Comparison of ENCODE assay signal across 1 cellular context in the genomic region with DNA sequence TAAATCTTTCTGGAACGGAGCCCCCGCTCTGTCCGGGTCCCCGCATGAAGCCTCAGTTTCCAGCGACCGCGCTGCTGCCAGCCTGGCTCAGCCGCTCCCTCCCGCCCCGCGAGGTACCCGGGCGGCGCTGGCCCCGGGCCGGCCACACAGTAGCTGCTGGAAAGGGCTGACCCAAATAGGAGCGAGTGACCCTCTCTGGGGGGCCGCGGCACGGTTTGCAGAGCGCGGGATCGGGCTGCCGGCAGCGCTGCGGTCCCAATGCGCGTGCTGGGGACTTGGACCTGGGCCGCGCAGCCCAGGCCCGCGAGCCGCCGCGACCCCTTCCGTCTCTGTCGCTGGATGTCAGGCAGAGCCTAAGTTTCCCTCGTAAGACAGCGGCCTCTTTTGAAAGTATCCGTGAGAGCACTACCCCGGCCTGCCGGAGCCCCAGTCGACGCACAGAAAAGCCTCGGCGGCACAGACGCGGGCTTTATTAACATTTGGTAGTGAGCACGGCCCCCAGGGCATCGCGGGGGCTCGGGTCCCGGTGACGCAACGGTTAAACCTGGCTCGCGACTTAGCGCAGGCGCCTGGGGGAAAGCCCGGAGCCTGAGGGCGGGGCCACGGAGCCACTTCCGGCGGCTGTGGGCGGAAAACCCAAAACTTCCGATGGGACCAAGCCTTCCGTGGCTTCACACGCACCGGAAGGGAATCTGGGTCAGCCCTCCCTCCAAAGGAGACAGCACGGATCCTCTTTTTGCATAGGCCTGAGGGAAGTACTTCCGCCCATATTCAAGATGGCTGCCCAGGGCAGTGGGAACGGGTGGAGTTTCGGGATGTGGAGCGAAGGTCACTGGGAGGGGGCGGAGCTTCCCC.
A peak's percentile ranks its signal among the peaks of the same experiment; 100 is the strongest.
TF ChIP-seq lines count a peak whose summit lies in the region.

No MANE protein-coding gene starts in this region.

TF ChIP-seq in K562, 482 proteins besides CTCF, POLR2A, EP300 and RAD21 (continued from another document):
- TF ChIP-seq, protein P1, sequence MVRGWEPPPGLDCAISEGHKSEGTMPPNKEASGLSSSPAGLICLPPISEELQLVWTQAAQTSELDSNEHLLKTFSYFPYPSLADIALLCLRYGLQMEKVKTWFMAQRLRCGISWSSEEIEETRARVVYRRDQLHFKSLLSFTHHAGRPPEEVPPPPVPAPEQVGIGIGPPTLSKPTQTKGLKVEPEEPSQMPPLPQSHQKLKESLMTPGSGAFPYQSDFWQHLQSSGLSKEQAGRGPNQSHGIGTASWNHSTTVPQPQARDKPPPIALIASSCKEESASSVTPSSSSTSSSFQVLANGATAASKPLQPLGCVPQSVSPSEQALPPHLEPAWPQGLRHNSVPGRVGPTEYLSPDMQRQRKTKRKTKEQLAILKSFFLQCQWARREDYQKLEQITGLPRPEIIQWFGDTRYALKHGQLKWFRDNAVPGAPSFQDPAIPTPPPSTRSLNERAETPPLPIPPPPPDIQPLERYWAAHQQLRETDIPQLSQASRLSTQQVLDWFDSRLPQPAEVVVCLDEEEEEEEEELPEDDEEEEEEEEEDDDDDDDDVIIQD (CRISPR knock-in tag; IDR thresholded peaks at IDR 0.05): no peak
- TF ChIP-seq LARP7 (IDR thresholded peaks at IDR 0.05) (no peak), ZNF561 (CRISPR knock-in tag; conservative IDR thresholded peaks at IDR 0.05) (peak; percentile 76; the same call in 1 of the 2 replicates), FOXJ3 (CRISPR knock-in tag; IDR thresholded peaks at IDR 0.05) (no peak), SOX6 (IDR thresholded peaks at IDR 0.05) (0 out of 2 replicates have a peak, but pooled peaks have one; percentile 4), FOXK1 (CRISPR knock-in tag; IDR thresholded peaks at IDR 0.05; ENCODE audit: borderline replicate concordance) (peak; percentile 22; the same call in 1 of the 2 replicates), POLR2G (IDR thresholded peaks at IDR 0.05; ENCODE audit: low read depth, low read length) (peak; percentile 91), SNRNP70 (optimal IDR thresholded peaks at IDR 0.05; ENCODE audit: low read depth, low read length) (no peak), ZNF324 (CRISPR knock-in tag; IDR thresholded peaks at IDR 0.05) (no peak; the same call in 1 of the 2 replicates), ZFP36 (IDR thresholded peaks at IDR 0.05; ENCODE audit: low read depth, low read length, partially characterized antibody) (no peak), ZNF444 (CRISPR knock-in tag; IDR thresholded peaks at IDR 0.05) (no peak; the same call in 1 of the 2 replicates), ILK (tag; IDR thresholded peaks at IDR 0.05; ENCODE audit: borderline replicate concordance, low read depth) (no peak), ZNF583 (CRISPR knock-in tag; IDR thresholded peaks at IDR 0.05) (peak; percentile 44; the same call in 1 of the 2 replicates), MCM5 (IDR thresholded peaks at IDR 0.05; ENCODE audit: low read depth) (no peak), MXI1 (IDR thresholded peaks at IDR 0.05; ENCODE audit: low read depth, low read length) (peak; percentile 30; the same call in 1 of the 2 replicates), ZNF133 (CRISPR knock-in tag; IDR thresholded peaks at IDR 0.05) (0 out of 2 replicates have a peak, but pooled peaks have one; percentile 47), NRF1 (conservative IDR thresholded peaks at IDR 0.05 in 1 of 2, IDR thresholded peaks at IDR 0.05 in 1 of 2) (peak; percentile 95 to 96), HNRNPUL1 (IDR thresholded peaks at IDR 0.05; ENCODE audit: low read length) (no peak), MTA3 (IDR thresholded peaks at IDR 0.05; ENCODE audit: borderline replicate concordance) (peak; percentile 82), MAFF (IDR thresholded peaks at IDR 0.05; ENCODE audit: low read length) (0 out of 2 replicates have a peak, but pooled peaks have one; percentile 8), TEAD2 (tag; IDR thresholded peaks at IDR 0.05) (no peak), WHSC1 (IDR thresholded peaks at IDR 0.05; ENCODE audit: low read length) (no peak), KLF16 (IDR thresholded peaks at IDR 0.05) (no peak)
- TF ChIP-seq, protein P2, sequence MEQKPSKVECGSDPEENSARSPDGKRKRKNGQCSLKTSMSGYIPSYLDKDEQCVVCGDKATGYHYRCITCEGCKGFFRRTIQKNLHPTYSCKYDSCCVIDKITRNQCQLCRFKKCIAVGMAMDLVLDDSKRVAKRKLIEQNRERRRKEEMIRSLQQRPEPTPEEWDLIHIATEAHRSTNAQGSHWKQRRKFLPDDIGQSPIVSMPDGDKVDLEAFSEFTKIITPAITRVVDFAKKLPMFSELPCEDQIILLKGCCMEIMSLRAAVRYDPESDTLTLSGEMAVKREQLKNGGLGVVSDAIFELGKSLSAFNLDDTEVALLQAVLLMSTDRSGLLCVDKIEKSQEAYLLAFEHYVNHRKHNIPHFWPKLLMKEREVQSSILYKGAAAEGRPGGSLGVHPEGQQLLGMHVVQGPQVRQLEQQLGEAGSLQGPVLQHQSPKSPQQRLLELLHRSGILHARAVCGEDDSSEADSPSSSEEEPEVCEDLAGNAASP (IDR thresholded peaks at IDR 0.05): no peak
- TF ChIP-seq, protein P3, sequence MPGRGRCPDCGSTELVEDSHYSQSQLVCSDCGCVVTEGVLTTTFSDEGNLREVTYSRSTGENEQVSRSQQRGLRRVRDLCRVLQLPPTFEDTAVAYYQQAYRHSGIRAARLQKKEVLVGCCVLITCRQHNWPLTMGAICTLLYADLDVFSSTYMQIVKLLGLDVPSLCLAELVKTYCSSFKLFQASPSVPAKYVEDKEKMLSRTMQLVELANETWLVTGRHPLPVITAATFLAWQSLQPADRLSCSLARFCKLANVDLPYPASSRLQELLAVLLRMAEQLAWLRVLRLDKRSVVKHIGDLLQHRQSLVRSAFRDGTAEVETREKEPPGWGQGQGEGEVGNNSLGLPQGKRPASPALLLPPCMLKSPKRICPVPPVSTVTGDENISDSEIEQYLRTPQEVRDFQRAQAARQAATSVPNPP (IDR thresholded peaks at IDR 0.05; ENCODE audit: borderline replicate concordance, insufficient read depth, insufficient read length): no peak
- TF ChIP-seq, protein P4, sequence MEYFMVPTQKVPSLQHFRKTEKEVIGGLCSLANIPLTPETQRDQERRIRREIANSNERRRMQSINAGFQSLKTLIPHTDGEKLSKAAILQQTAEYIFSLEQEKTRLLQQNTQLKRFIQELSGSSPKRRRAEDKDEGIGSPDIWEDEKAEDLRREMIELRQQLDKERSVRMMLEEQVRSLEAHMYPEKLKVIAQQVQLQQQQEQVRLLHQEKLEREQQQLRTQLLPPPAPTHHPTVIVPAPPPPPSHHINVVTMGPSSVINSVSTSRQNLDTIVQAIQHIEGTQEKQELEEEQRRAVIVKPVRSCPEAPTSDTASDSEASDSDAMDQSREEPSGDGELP (CRISPR knock-in tag; IDR thresholded peaks at IDR 0.05; ENCODE audit: borderline replicate concordance): no peak
- TF ChIP-seq, protein P5, sequence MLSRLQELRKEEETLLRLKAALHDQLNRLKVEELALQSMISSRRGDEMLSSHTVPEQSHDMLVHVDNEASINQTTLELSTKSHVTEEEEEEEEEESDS (CRISPR knock-in tag; IDR thresholded peaks at IDR 0.05): no peak
- TF ChIP-seq, protein P6, sequence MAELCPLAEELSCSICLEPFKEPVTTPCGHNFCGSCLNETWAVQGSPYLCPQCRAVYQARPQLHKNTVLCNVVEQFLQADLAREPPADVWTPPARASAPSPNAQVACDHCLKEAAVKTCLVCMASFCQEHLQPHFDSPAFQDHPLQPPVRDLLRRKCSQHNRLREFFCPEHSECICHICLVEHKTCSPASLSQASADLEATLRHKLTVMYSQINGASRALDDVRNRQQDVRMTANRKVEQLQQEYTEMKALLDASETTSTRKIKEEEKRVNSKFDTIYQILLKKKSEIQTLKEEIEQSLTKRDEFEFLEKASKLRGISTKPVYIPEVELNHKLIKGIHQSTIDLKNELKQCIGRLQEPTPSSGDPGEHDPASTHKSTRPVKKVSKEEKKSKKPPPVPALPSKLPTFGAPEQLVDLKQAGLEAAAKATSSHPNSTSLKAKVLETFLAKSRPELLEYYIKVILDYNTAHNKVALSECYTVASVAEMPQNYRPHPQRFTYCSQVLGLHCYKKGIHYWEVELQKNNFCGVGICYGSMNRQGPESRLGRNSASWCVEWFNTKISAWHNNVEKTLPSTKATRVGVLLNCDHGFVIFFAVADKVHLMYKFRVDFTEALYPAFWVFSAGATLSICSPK (IDR thresholded peaks at IDR 0.05; ENCODE audit: borderline replicate concordance): no peak
